In the genomic region with DNA sequence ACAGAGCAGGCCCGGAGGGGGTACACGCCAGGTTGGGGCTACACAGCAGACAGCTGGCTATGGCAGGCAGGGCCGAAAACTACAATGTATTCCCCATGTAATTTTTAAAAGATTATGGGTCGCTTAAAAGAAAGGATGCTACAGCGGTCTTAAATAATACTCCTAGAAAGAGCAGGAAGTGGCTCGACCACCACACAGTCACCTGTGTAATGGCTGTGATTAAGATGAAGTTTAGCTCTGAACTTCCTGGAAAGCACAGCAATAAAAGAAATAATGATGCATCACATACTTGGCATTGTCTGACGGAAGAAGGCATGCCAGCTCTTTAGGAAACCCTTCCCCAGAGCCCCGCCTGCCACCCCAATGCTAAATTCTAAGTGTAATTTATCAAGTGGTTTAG, we compare ENCODE assay signal across 32 cellular contexts. TPM values are rescaled to one million over a fixed set of nuclear protein-coding genes. Genes with fewer than 3 reads are reported as not detected.
DNase-seq lines count a peak whose midpoint lies in the region; ATAC-seq and TF ChIP-seq lines count a peak whose summit lies in the region.
"Had no signal": no experiment of that assay in that cellular context is flagged by ENCODE, and none has a peak within 500 bp of the region (broad histone marks: within the 10 kb centered on the region; RNA-seq: fewer than 3 reads in every experiment).

No MANE protein-coding gene starts in this region.

- no peaks in the 10 kb centered on the region for H3K9me3 Mint-ChIP-seq in stimulated activated effector memory CD8-positive, alpha-beta T cell treated with anti-CD3 and anti-CD28 coated beads, Interleukin-12 subunit alpha, Interleukin-12 subunit beta, amount 100 ng/mL, for 72 hours
- no peaks in the 10 kb centered on the region for H3K9me3 Mint-ChIP-seq in chondrocyte (ENCODE audit: low read depth)
- H3K9me3 Mint-ChIP-seq: CD8-positive, alpha-beta T cell had no signal

- no peak overlapping the region for H3K9ac ChIP-seq in DND-41 (ENCODE audit: low read depth, low read length)

- ATAC-seq in DND-41 (ENCODE audit: insufficient read depth, low read depth) (peak; percentile 70; the same call in 2 of the 3 replicates), GM18498 (IDR thresholded peaks at IDR 0.05; ENCODE audit: unreplicated experiment) (no peak), HG03460 (IDR thresholded peaks at IDR 0.05; ENCODE audit: unreplicated experiment) (no peak)
- peak; percentile 62 for ATAC-seq in stimulated activated effector memory CD8-positive, alpha-beta T cell treated with anti-CD3 and anti-CD28 coated beads, Interleukin-12 subunit alpha, Interleukin-12 subunit beta, amount 100 ng/mL, for 72 hours
- ATAC-seq: CD8-positive, alpha-beta T cell; GM12878; HCT116; HepG2; K562; Right ventricle myocardium inferior; SK-N-SH treated with all-trans-retinoic acid at 6 μM for 48 hours had no signal

- no peak overlapping the region for H3K4me3 Mint-ChIP-seq in stimulated activated effector memory CD8-positive, alpha-beta T cell treated with anti-CD3 and anti-CD28 coated beads, Interleukin-12 subunit alpha, Interleukin-12 subunit beta, amount 100 ng/mL, for 72 hours
- no peak overlapping the region for H3K4me3 Mint-ChIP-seq in chondrocyte (ENCODE audit: unreplicated experiment)
- H3K4me3 Mint-ChIP-seq: B cell; CD8-positive, alpha-beta T cell had no signal

- no peaks in the 10 kb centered on the region for H3K27me3 Mint-ChIP-seq in chondrocyte (ENCODE audit: low read depth)

- H3K27ac ChIP-seq in DND-41 (ENCODE audit: low read length) (no peak overlapping the region), epithelial cell of prostate (no peak overlapping the region)
- H3K27ac ChIP-seq: C4-2B, PC-9, SJCRH30 had no signal

- peaks cover 24% of the 10 kb centered on the region for H3K4me1 Mint-ChIP-seq in stimulated activated effector memory CD8-positive, alpha-beta T cell treated with anti-CD3 and anti-CD28 coated beads, Interleukin-12 subunit alpha, Interleukin-12 subunit beta, amount 100 ng/mL, for 72 hours
- peaks cover 3% of the 10 kb centered on the region for H3K4me1 Mint-ChIP-seq in chondrocyte (ENCODE audit: low read depth)
- H3K4me1 Mint-ChIP-seq: B cell had no signal

- H4K20me1 ChIP-seq in DND-41 (ENCODE audit: insufficient read depth, low read length) = peaks cover 11% of the 10 kb centered on the region; the same call in 1 of the 2 replicates

- TF ChIP-seq CTCF in DND-41 (IDR thresholded peaks at IDR 0.05; ENCODE audit: borderline replicate concordance, extremely low read depth, low read length, poor library complexity, severe bottlenecking) = no peak
- TF ChIP-seq CTCF in chondrocyte (IDR thresholded peaks at IDR 0.05) = no peak

- DNase-seq in DND-41 (no peak), NCI-H226 (peak; percentile 13), epithelial cell of prostate (ENCODE audit: low read depth, low spot score) (peak; percentile 12), chondrocyte (ENCODE audit: low spot score) (no peak)
- no peak for DNase-seq in stimulated activated effector memory CD8-positive, alpha-beta T cell treated with anti-CD3 and anti-CD28 coated beads, Interleukin-12 subunit alpha, Interleukin-12 subunit beta, amount 100 ng/mL, for 72 hours (ENCODE audit: low spot score in 2 of 2)
- DNase-seq: Caco-2; CD8-positive, alpha-beta T cell; EL; GDM1; Kasumi-1; MV-4-11; NCI-H1105; NCI-H1436 treated with DMSO at 0.1 percent for 48 hours; NCI-H187 treated with DMSO at 0.1 percent for 48 hours; NCI-H446 treated with DMSO at 0.1 percent for 48 hours; NCI-H526; NCI-H82; NK-92 treated with Interleukin-12 subunit alpha and Interleukin-12 subunit beta, amount 100 ng/mL, for 24 hours; SJCRH30 had no signal

- H3K79me2 ChIP-seq in DND-41 (ENCODE audit: insufficient read depth, low read length) = no peaks in the 10 kb centered on the region

- H3K36me3 ChIP-seq in DND-41 (ENCODE audit: insufficient read depth, low read length) = no peaks in the 10 kb centered on the region
- H3K36me3 ChIP-seq: SJCRH30 had no signal

- H3K4me2 ChIP-seq in DND-41 (ENCODE audit: insufficient read depth, low read length) = no peak overlapping the region
- H3K4me2 ChIP-seq: PC-9 had no signal

- no peaks in the 10 kb centered on the region for H3K4me1 ChIP-seq in DND-41 (ENCODE audit: insufficient read depth, low read length)
- H3K4me1 ChIP-seq: Caco-2 had no signal

- peak overlapping the region; percentile 56 for H3K27ac Mint-ChIP-seq in stimulated activated effector memory CD8-positive, alpha-beta T cell treated with anti-CD3 and anti-CD28 coated beads, Interleukin-12 subunit alpha, Interleukin-12 subunit beta, amount 100 ng/mL, for 72 hours
- H3K27ac Mint-ChIP-seq in chondrocyte (ENCODE audit: unreplicated experiment) = no peak overlapping the region
- H3K27ac Mint-ChIP-seq: B cell had no signal

- no peaks in the 10 kb centered on the region for H3K36me3 Mint-ChIP-seq in stimulated activated effector memory CD8-positive, alpha-beta T cell treated with anti-CD3 and anti-CD28 coated beads, Interleukin-12 subunit alpha, Interleukin-12 subunit beta, amount 100 ng/mL, for 72 hours
- H3K36me3 Mint-ChIP-seq in chondrocyte (ENCODE audit: low read depth) = no peaks in the 10 kb centered on the region
- H3K36me3 Mint-ChIP-seq: CD8-positive, alpha-beta T cell had no signal

- H3K4me3 ChIP-seq in DND-41 (ENCODE audit: low read depth in 1 of 2, low read length in 2 of 2) = no peak overlapping the region
- H3K4me3 ChIP-seq: GM12878, K562, PC-9, SJCRH30 had no signal

- H2AFZ ChIP-seq in DND-41 (ENCODE audit: low read depth, low read length) = no peak overlapping the region
- H2AFZ ChIP-seq: PC-9 had no signal

- H3K27me3 ChIP-seq in DND-41 (ENCODE audit: insufficient read depth, low read length, poor library complexity) = no peaks in the 10 kb centered on the region
- H3K27me3 ChIP-seq: SJCRH30 had no signal

- H3K9me3 ChIP-seq in DND-41 (ENCODE audit: insufficient read depth, low read length, severe bottlenecking) = no peaks in the 10 kb centered on the region
- H3K9me3 ChIP-seq: Caco-2, SJCRH30 had no signal

RNA-seq across cellular contexts. Expression of gene WNT11, which starts 32.6 kb away (rescaled TPM):
- total RNA-seq in chondrocyte = 20.7 to 69.4 TPM (median 24.5 TPM) in 3 replicates
- total RNA-seq: GM12878, H4, MCF 10A, PC-9 had no signal

Comparison
In these comparisons a context has a peak if more than half of its experiments do, and no peak if none do; other contexts are left out.
1. ATAC-seq: peak in DND-41 (single experiment) and stimulated activated effector memory CD8-positive, alpha-beta T cell treated with anti-CD3 and anti-CD28 coated beads, Interleukin-12 subunit alpha, Interleukin-12 subunit beta, amount 100 ng/mL, for 72 hours (single experiment); none in GM18498 (single experiment) and HG03460 (single experiment).
2. DNase-seq: peak in NCI-H226 (single experiment) and epithelial cell of prostate (single experiment); none in DND-41 (single experiment), stimulated activated effector memory CD8-positive, alpha-beta T cell treated with anti-CD3 and anti-CD28 coated beads, Interleukin-12 subunit alpha, Interleukin-12 subunit beta, amount 100 ng/mL, for 72 hours (0 of 2) and chondrocyte (single experiment).